ENCODE assay signal across 8 cellular contexts in the genomic region with DNA sequence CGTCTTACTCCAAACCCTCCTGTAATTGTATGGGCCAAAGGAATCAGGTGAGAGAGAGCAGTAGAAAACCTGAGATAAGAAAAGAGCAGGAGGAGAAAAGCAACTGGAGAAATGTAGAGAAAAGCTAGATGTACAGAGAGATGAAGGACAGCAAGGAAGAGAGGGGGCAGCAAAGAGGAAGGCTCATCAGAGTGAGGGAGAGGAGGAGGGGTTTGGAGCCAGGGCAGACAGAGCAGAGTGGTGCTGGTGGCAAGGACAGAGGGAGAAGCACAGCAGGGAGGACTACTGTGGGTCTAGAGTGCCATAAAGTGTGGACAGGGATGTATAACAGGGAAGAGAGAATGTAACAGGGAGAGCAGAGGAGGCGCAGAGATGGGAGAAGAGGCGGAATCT. TPM values are rescaled to one million over a fixed set of nuclear protein-coding genes. Genes with fewer than 3 reads are reported as not detected.
DNase-seq lines count a peak whose midpoint lies in the region; TF ChIP-seq lines count a peak whose summit lies in the region.
"Not testable (repeated sequence)": the region's sequence is repeated elsewhere in the genome, so short reads cannot be mapped to it uniquely, and the experiment has no call there.

No MANE protein-coding gene starts in this region.

- H3K4me3 ChIP-seq in OCI-LY1 (ENCODE audit: low read depth, low read length, poor library complexity, severe bottlenecking) (peak overlapping the region; percentile 77), right atrium auricular region (peak overlapping the region; percentile 62 to 67), muscle layer of duodenum (ENCODE audit: low read depth in 1 of 2, low read length in 2 of 2) (peak overlapping the region; percentile 80 to 84), smooth muscle cell (peak overlapping the region; percentile 74)

- peaks cover 10 to 25% (median 12%) of the 10 kb centered on the region in 3 experiments; a peak in 6 of 7 replicates for H3K36me3 Mint-ChIP-seq in H9 (ENCODE audit: insufficient read depth in 1 of 3, low read depth in 3 of 3)
- H3K36me3 Mint-ChIP-seq in activated CD4-positive, alpha-beta memory T cell treated with anti-CD3 and anti-CD28 coated beads, Interleukin-2, amount 10 ng/mL, durations not matched to agents 7 days and 5 days (ENCODE audit: low read depth), result peaks cover 60% of the 10 kb centered on the region
- H3K36me3 Mint-ChIP-seq in dendritic cell treated with granulocyte-macrophage colony-stimulating factor and Interleukin-4, amounts not matched to agents 40 ng/mL and 50 ng/mL, for 4 days (ENCODE audit: low read depth), result peaks cover 76% of the 10 kb centered on the region

- TF ChIP-seq CTCF in AG09319 (IDR thresholded peaks at IDR 0.05; ENCODE audit: low read depth, low read length) (peak; percentile 13), H9 (conservative IDR thresholded peaks at IDR 0.05) (peak; percentile 46; the same call in 2 of the 3 replicates), right atrium auricular region (IDR thresholded peaks at IDR 0.05) (peak in 1 of 2 donors; percentile 27), smooth muscle cell (IDR thresholded peaks at IDR 0.05; ENCODE audit: borderline replicate concordance, insufficient read depth, poor library complexity, severe bottlenecking) (peak; percentile 13)
- not testable (repeated sequence) for TF ChIP-seq CTCF in OCI-LY1 (IDR thresholded peaks at IDR 0.05; ENCODE audit: low read length)

- no CpG with 5 or more reads among the region's 3 CpGs for WGBS in H9 (ENCODE audit: extremely low coverage, insufficient read length, low lambda C conversion rate)
- WGBS in smooth muscle cell (ENCODE audit: low lambda C conversion rate), result 59% methylated on average over 3 of the region's 3 CpGs

- H3K14ac ChIP-seq in H9 (ENCODE audit: insufficient read depth, low read length), result not testable (repeated sequence)

- H3T11ph ChIP-seq in H9 (ENCODE audit: low read length), result not testable (repeated sequence)

- not testable (repeated sequence) for H3K23me2 ChIP-seq in H9 (ENCODE audit: insufficient read length, low read depth, low read length, poor library complexity, severe bottlenecking)

- H3K9me3 ChIP-seq in H9 (ENCODE audit: control insufficient read depth, low read depth, low read length); right atrium auricular region; muscle layer of duodenum (ENCODE audit: control insufficient read depth in 1 of 2, low read length in 2 of 2); smooth muscle cell (replicated peaks; ENCODE audit: low read depth): not testable (repeated sequence)
- H3K9me3 ChIP-seq in OCI-LY1 (ENCODE audit: low read length), result peaks cover 11% of the 10 kb centered on the region; the same call in 1 of the 2 replicates

- H3K4me1 ChIP-seq in H9 (ENCODE audit: insufficient read depth, low read length); right atrium auricular region; muscle layer of duodenum (ENCODE audit: control insufficient read depth in 1 of 2, insufficient read depth in 2 of 2, low read length in 2 of 2): not testable (repeated sequence)
- H3K4me1 ChIP-seq in OCI-LY1 (ENCODE audit: insufficient read depth, low read length, severe bottlenecking), result peaks cover 15% of the 10 kb centered on the region
- H3K4me1 ChIP-seq in smooth muscle cell (ENCODE audit: low read depth), result peaks cover 12% of the 10 kb centered on the region

- H4K91ac ChIP-seq in H9 (ENCODE audit: insufficient read length, low read depth, low read length), result not testable (repeated sequence)

- not testable (repeated sequence) for H3K9me2 ChIP-seq in OCI-LY1 (ENCODE audit: low read depth, low read length)

- intact Hi-C loops in dendritic cell treated with granulocyte-macrophage colony-stimulating factor and Interleukin-4, amounts not matched to agents 40 ng/mL and 50 ng/mL, for 4 days (cut with micrococcal nuclease), result loop anchor here (2.0 to 5.0 kb wide), 3 partner anchors 31 to 75 kb away; partner anchors contain the start of genes ZNF701, ZNF808 and ZNF83

- H3K4ac ChIP-seq in H9 (ENCODE audit: low read depth, low read length), result not testable (repeated sequence)

- H2BK12ac ChIP-seq in H9 (ENCODE audit: insufficient read length, low read depth, low read length), result not testable (repeated sequence)

- not testable (repeated sequence) for H4K20me1 ChIP-seq in H9 (ENCODE audit: control insufficient read depth, insufficient read depth, insufficient read length); OCI-LY1 (ENCODE audit: insufficient read depth, low read length)
- H4K20me1 ChIP-seq in smooth muscle cell (ENCODE audit: low read depth), result peaks cover 10% of the 10 kb centered on the region

- H3K27me3 ChIP-seq in H9 (ENCODE audit: insufficient read depth, low read length); OCI-LY1 (ENCODE audit: insufficient read depth, low read length); right atrium auricular region; muscle layer of duodenum (ENCODE audit: low read depth, low read length); smooth muscle cell (ENCODE audit: low read depth): not testable (repeated sequence)

- H2BK20ac ChIP-seq in H9 (ENCODE audit: low read depth, low read length, poor library complexity, severe bottlenecking), result not testable (repeated sequence)

- peak overlapping the region; percentile 70 for H3K4me2 ChIP-seq in H9 (ENCODE audit: insufficient read depth, insufficient read length, low read length)
- peak overlapping the region; percentile 88 for H3K4me2 ChIP-seq in OCI-LY1 (ENCODE audit: low read length)
- peak overlapping the region; percentile 94 for H3K4me2 ChIP-seq in smooth muscle cell

- H3K23ac ChIP-seq in H9 (ENCODE audit: insufficient read length, low read depth, low read length), result not testable (repeated sequence)

- H3K27ac ChIP-seq in H9 (ENCODE audit: insufficient read length, low read depth, low read length); OCI-LY1 (ENCODE audit: low read depth, low read length, poor library complexity, severe bottlenecking); muscle layer of duodenum (ENCODE audit: low read length): not testable (repeated sequence)
- H3K27ac ChIP-seq in right atrium auricular region (peak overlapping the region; percentile 71 to 81), smooth muscle cell (ENCODE audit: low read depth) (peak overlapping the region; percentile 28)

- not testable (repeated sequence) for H3K27me3 Mint-ChIP-seq in H9 (ENCODE audit: low read depth); activated CD4-positive, alpha-beta memory T cell treated with anti-CD3 and anti-CD28 coated beads, Interleukin-2, amount 10 ng/mL, durations not matched to agents 7 days and 5 days; dendritic cell treated with granulocyte-macrophage colony-stimulating factor and Interleukin-4, amounts not matched to agents 40 ng/mL and 50 ng/mL, for 4 days

- H2BK5ac ChIP-seq in H9 (ENCODE audit: insufficient read length, low read length), result not testable (repeated sequence)

- H3K79me2 ChIP-seq in H9 (ENCODE audit: insufficient read depth, low read length); OCI-LY1 (ENCODE audit: insufficient read depth, low read length): not testable (repeated sequence)
- peaks cover 22% of the 10 kb centered on the region for H3K79me2 ChIP-seq in smooth muscle cell (ENCODE audit: low read depth)

- H2BK15ac ChIP-seq in H9 (ENCODE audit: low read depth, low read length), result not testable (repeated sequence)

- not testable (repeated sequence) for H3F3A ChIP-seq in OCI-LY1 (ENCODE audit: insufficient read depth, low read length)
- peaks cover 11% of the 10 kb centered on the region for H3F3A ChIP-seq in smooth muscle cell (ENCODE audit: low read depth)

- H2AK5ac ChIP-seq in H9 (ENCODE audit: insufficient read length, low read length), result not testable (repeated sequence)

- H3K56ac ChIP-seq in H9 (ENCODE audit: insufficient read length, low read depth, low read length), result not testable (repeated sequence)

- not testable (repeated sequence) for DNase-seq in AG09319 (ENCODE audit: extremely low read depth, low read depth); activated CD4-positive, alpha-beta memory T cell treated with anti-CD3 and anti-CD28 coated beads, Interleukin-2, amount 10 ng/mL, durations not matched to agents 7 days and 5 days; right atrium auricular region (ENCODE audit: low spot score); smooth muscle cell (lab: John Stamatoyannopoulos, UW; ENCODE audit: unreplicated experiment)
- DNase-seq in H9, result peak; percentile 43

- POLR2A ChIA-PET in activated CD4-positive, alpha-beta memory T cell treated with anti-CD3 and anti-CD28 coated beads, Interleukin-2, amount 10 ng/mL, durations not matched to agents 7 days and 5 days (lab: Charles Lee), result interaction anchor here (0.6 to 0.9 kb wide), 2 partner anchors 23 to 36 kb away, joined by 3 to 4 read pairs; partner anchors contain the start of gene ZNF83

- H2BK120ac ChIP-seq in H9 (ENCODE audit: low read depth, low read length, poor library complexity, severe bottlenecking), result not testable (repeated sequence)

- CTCF ChIA-PET in activated CD4-positive, alpha-beta memory T cell treated with anti-CD3 and anti-CD28 coated beads, Interleukin-2, amount 10 ng/mL, durations not matched to agents 7 days and 5 days (lab: Charles Lee), result interaction anchor here (0.7 kb wide), 1 partner anchor 30 kb away, joined by 4 read pairs; no protein-coding TSS in a partner anchor

- peaks cover 19 to 25% of the 10 kb centered on the region in 2 experiments for H3K4me1 Mint-ChIP-seq in H9
- peaks cover 25% of the 10 kb centered on the region for H3K4me1 Mint-ChIP-seq in activated CD4-positive, alpha-beta memory T cell treated with anti-CD3 and anti-CD28 coated beads, Interleukin-2, amount 10 ng/mL, durations not matched to agents 7 days and 5 days
- peaks cover 14% of the 10 kb centered on the region for H3K4me1 Mint-ChIP-seq in dendritic cell treated with granulocyte-macrophage colony-stimulating factor and Interleukin-4, amounts not matched to agents 40 ng/mL and 50 ng/mL, for 4 days (ENCODE audit: low read depth)

- H3K79me1 ChIP-seq in H9 (ENCODE audit: insufficient read depth, low read depth, low read length, poor library complexity, severe bottlenecking), result not testable (repeated sequence)

- H4K8ac ChIP-seq in H9 (replicated peaks; ENCODE audit: insufficient read length, low read depth, low read length), result not testable (repeated sequence)

- H3K9ac ChIP-seq in H9 (ENCODE audit: extremely low read depth, insufficient read length, low read length) (peak overlapping the region; percentile 47), OCI-LY1 (ENCODE audit: low read length) (peak overlapping the region; percentile 79), smooth muscle cell (ENCODE audit: low read depth) (peak overlapping the region; percentile 54)

- not testable (repeated sequence) for H3K27ac Mint-ChIP-seq in H9
- peak overlapping the region; percentile 55 for H3K27ac Mint-ChIP-seq in activated CD4-positive, alpha-beta memory T cell treated with anti-CD3 and anti-CD28 coated beads, Interleukin-2, amount 10 ng/mL, durations not matched to agents 7 days and 5 days
- peak overlapping the region; percentile 74 for H3K27ac Mint-ChIP-seq in dendritic cell treated with granulocyte-macrophage colony-stimulating factor and Interleukin-4, amounts not matched to agents 40 ng/mL and 50 ng/mL, for 4 days

- not testable (repeated sequence) for H3K18ac ChIP-seq in H9 (ENCODE audit: insufficient read length, low read depth, low read length)

- H3K36me3 ChIP-seq in OCI-LY1 (ENCODE audit: insufficient read depth, low read length), result peaks cover 23% of the 10 kb centered on the region
- not testable (repeated sequence) for H3K36me3 ChIP-seq in right atrium auricular region; muscle layer of duodenum (ENCODE audit: control insufficient read depth in 1 of 2, insufficient read depth in 2 of 2, low read length in 2 of 2); smooth muscle cell (ENCODE audit: low read depth)

- H3K4me3 Mint-ChIP-seq in H9, result peak overlapping the region; percentile 72 to 83
- H3K4me3 Mint-ChIP-seq in activated CD4-positive, alpha-beta memory T cell treated with anti-CD3 and anti-CD28 coated beads, Interleukin-2, amount 10 ng/mL, durations not matched to agents 7 days and 5 days, result peak overlapping the region; percentile 85
- peak overlapping the region; percentile 86 for H3K4me3 Mint-ChIP-seq in dendritic cell treated with granulocyte-macrophage colony-stimulating factor and Interleukin-4, amounts not matched to agents 40 ng/mL and 50 ng/mL, for 4 days

- H4K5ac ChIP-seq in H9 (ENCODE audit: insufficient read length, low read depth, low read length), result not testable (repeated sequence)

- H3K9me3 Mint-ChIP-seq in H9, result not testable (repeated sequence)
- H3K9me3 Mint-ChIP-seq in activated CD4-positive, alpha-beta memory T cell treated with anti-CD3 and anti-CD28 coated beads, Interleukin-2, amount 10 ng/mL, durations not matched to agents 7 days and 5 days, result peaks cover 59% of the 10 kb centered on the region
- peaks cover 71% of the 10 kb centered on the region for H3K9me3 Mint-ChIP-seq in dendritic cell treated with granulocyte-macrophage colony-stimulating factor and Interleukin-4, amounts not matched to agents 40 ng/mL and 50 ng/mL, for 4 days

- not testable (repeated sequence) for H2AFZ ChIP-seq in H9 (ENCODE audit: low read length); OCI-LY1 (ENCODE audit: low read length); smooth muscle cell (ENCODE audit: low read depth)

RNA-seq across cellular contexts. Expression of gene ZNF701, which starts 31.9 kb away (rescaled TPM):
- total RNA-seq in H9 (2021) (23.7 and 24.4 TPM in 2 replicates), right atrium auricular region (10 to 100 TPM; 12.7 to 13.6 TPM), smooth muscle cell (10.0 and 11.3 TPM in 2 replicates)
- total RNA-seq in activated CD4-positive, alpha-beta memory T cell treated with anti-CD3 and anti-CD28 coated beads, Interleukin-2, amount 10 ng/mL, durations not matched to agents 7 days and 5 days, result 10 to 100 TPM; 29.7 to 30.5 TPM
- 5.5 and 6.1 TPM in 2 replicates for polyA plus RNA-seq in smooth muscle cell

RNA-seq across cellular contexts. Expression of gene ZNF83, which starts 36.2 kb away (rescaled TPM):
- total RNA-seq in H9 (2021) (28.7 and 31.6 TPM in 2 replicates), right atrium auricular region (10 to 100 TPM; 16.6 to 24.4 TPM), smooth muscle cell (53.2 and 60.0 TPM in 2 replicates)
- total RNA-seq in activated CD4-positive, alpha-beta memory T cell treated with anti-CD3 and anti-CD28 coated beads, Interleukin-2, amount 10 ng/mL, durations not matched to agents 7 days and 5 days, result 10 to 100 TPM; 49.1 to 49.7 TPM
- 20.6 and 32.9 TPM in 2 replicates for polyA plus RNA-seq in smooth muscle cell
